Comparison of ENCODE assay signal across 29 cellular contexts in genomic region chr6:24425091-24425490, GRCh38.
"Had no signal": no experiment of that assay in that cellular context is flagged by ENCODE, and none has a peak within 500 bp of the region (broad histone marks: within the 10 kb centered on the region; RNA-seq: fewer than 3 reads in every experiment).

No MANE protein-coding gene starts in this region.

- H3K4me3 ChIP-seq: adrenal gland, body of pancreas, coronary artery, dorsolateral prefrontal cortex had no signal

- H3K27ac ChIP-seq: adrenal gland, body of pancreas, coronary artery, dorsolateral prefrontal cortex had no signal

- FAIRE-seq: frontal cortex had no signal

- ATAC-seq: activated naive CD4-positive, alpha-beta T cell treated with anti-CD3 and anti-CD28 coated beads, Interleukin-2, amount 50 U/mL, for 72 hours; activated T-cell treated with anti-CD3 and anti-CD28 coated beads, Interleukin-2, amount 50 U/mL, for 72 hours; body of pancreas; esophagus mucosa had no signal

- H3K9me3 ChIP-seq: adrenal gland, body of pancreas had no signal

- H3K4me1 ChIP-seq: adrenal gland, body of pancreas had no signal

- H3K27me3 ChIP-seq: adrenal gland, body of pancreas, dorsolateral prefrontal cortex had no signal

- DNase-seq: activated CD4-positive, alpha-beta memory T cell treated with anti-CD3 and anti-CD28 coated beads, Interleukin-2, amount 10 ng/mL, durations not matched to agents 7 days and 5 days; activated CD4-positive, alpha-beta T cell treated with anti-CD3 and anti-CD28 coated beads for 4 hours; activated CD4-positive, alpha-beta T cell treated with anti-CD3 and anti-CD28 coated beads, Interleukin-2, amount 10 ng/mL, durations not matched to agents 7 days and 5 days; activated CD4-positive, alpha-beta T cell treated with anti-CD3 and anti-CD28 coated beads, Interleukin-2, amount 50 U/mL, for 4 hours; activated CD4-positive, CD25-positive, alpha-beta regulatory T cell; activated CD4-positive, CD25-positive, alpha-beta regulatory T cell treated with anti-CD3 and anti-CD28 coated beads, Interleukin-2, amount 50 U/mL, for 72 hours; activated CD8-positive, alpha-beta memory T cell treated with anti-CD3 and anti-CD28 coated beads, Interleukin-2, amount 50 U/mL, for 48 hours; activated gamma-delta T cell; activated naive CD4-positive, alpha-beta T cell; activated naive CD4-positive, alpha-beta T cell treated with anti-CD3 and anti-CD28 coated beads, Interleukin-2, amount 10 ng/mL, durations not matched to agents 7 days and 5 days; activated T-cell treated with anti-CD3 and anti-CD28 coated beads for 4 hours; activated T-cell treated with anti-CD3 and anti-CD28 coated beads, Interleukin-2, amount 50 U/mL, for 24 hours; activated T-cell treated with anti-CD3 and anti-CD28 coated beads, Interleukin-2, amount 50 U/mL, for 72 hours; adrenal gland; amygdala; aorta; body of pancreas; caudate nucleus; cerebellar nuclear complex; dorsolateral prefrontal cortex; effector memory CD4-positive, alpha-beta T cell; endodermal cell; foreskin fibroblast; head of caudate nucleus; T-helper 2 cell had no signal
